Comparison of ENCODE assay signal across 35 cellular contexts in genomic region chr3:138573138-138573537, GRCh38.
"Had no signal": no experiment of that assay in that cellular context is flagged by ENCODE, and none has a peak within 500 bp of the region (broad histone marks: within the 10 kb centered on the region; RNA-seq: fewer than 3 reads in every experiment).

No MANE protein-coding gene starts in this region.

- H3K27me3 ChIP-seq: MG63 had no signal

- H3K27ac ChIP-seq: KMS-11 had no signal

- H3K36me3 ChIP-seq: MG63 had no signal

- H3K4me3 ChIP-seq: MG63 had no signal

- DNase-seq: Karpas-422, Kasumi-1, KG1, MG63, MM.1S, MV-4-11, NCI-H1048, NCI-H1092, NCI-H1092 treated with DMSO at 0.1 percent for 48 hours, NCI-H1105, NCI-H1105 treated with DMSO at 0.1 percent for 48 hours, NCI-H1417, NCI-H1417 treated with DMSO at 0.1 percent for 48 hours, NCI-H1436, NCI-H1436 treated with DMSO at 0.1 percent for 48 hours, NCI-H146, NCI-H1694, NCI-H1694 treated with DMSO at 0.1 percent for 48 hours, NCI-H187, NCI-H187 treated with DMSO at 0.1 percent for 48 hours, NCI-H1930, NCI-H2029, NCI-H2029 treated with DMSO at 0.1 percent for 48 hours, NCI-H2081, NCI-H2081 treated with DMSO at 0.1 percent for 48 hours, NCI-H2107, NCI-H2171, NCI-H2171 treated with DMSO at 0.1 percent for 48 hours, NCI-H2227 treated with DMSO at 0.1 percent for 48 hours, NCI-H226, NCI-H345, NCI-H446, NCI-H446 treated with DMSO at 0.1 percent for 48 hours, NCI-H510A had no signal
